ENCODE assay signal across 8 cellular contexts in the genomic region with DNA sequence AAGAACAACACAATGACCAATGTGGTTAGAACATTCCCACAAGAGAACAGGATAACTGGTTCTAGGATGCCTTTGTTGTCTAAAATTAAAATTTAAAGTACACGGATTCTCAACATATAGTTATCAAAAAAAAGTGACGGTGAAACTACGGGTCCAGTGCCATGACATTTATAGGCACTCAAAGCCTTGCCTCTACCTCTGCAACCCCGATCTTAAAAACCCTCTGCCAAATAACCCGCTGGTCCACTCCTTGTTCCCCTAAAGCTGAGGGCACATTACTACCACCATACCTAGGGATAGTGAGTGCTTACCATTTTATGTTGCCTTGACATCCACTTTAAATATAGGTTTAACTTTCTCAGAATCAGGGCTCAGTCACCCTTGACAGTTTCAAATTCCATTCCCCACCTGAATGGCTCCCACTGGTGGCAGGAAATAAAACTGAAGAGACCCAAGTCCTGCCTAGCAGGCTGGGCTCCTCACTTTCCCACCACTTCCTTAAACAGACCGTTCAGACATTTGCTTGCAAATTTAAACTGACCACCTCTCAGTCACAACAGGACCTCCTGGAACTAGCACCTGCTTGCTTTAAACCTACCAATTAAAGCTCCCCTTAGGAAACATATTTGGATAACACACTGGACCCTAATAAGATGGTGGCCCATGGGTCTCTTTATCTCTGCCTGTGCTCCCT.
A peak's percentile ranks its signal among the peaks of the same experiment; 100 is the strongest.
DNase-seq lines count a peak whose midpoint lies in the region; ATAC-seq, FAIRE-seq and TF ChIP-seq lines count a peak whose summit lies in the region.

No MANE protein-coding gene starts in this region.

- H3K27me3 ChIP-seq in BE2C (no peaks in the 10 kb centered on the region), SJCRH30 (no peaks in the 10 kb centered on the region)

- peaks cover 58% of the 10 kb centered on the region for H3K4me1 Mint-ChIP-seq in dendritic cell treated with granulocyte-macrophage colony-stimulating factor and Interleukin-4, amounts not matched to agents 40 ng/mL and 50 ng/mL, for 4 days (ENCODE audit: low read depth)
- H3K4me1 Mint-ChIP-seq in mesothelial cell of epicardium = peaks cover 9% of the 10 kb centered on the region

- H3K9me3 Mint-ChIP-seq in dendritic cell treated with granulocyte-macrophage colony-stimulating factor and Interleukin-4, amounts not matched to agents 40 ng/mL and 50 ng/mL, for 4 days = no peaks in the 10 kb centered on the region
- no peaks in the 10 kb centered on the region for H3K9me3 Mint-ChIP-seq in mesothelial cell of epicardium

- H3K4me1 ChIP-seq in BE2C = no peaks in the 10 kb centered on the region
- H3K4me1 ChIP-seq in SJCRH30 = no peaks in the 10 kb centered on the region

- peak overlapping the region; percentile 91 for H3K27ac Mint-ChIP-seq in dendritic cell treated with granulocyte-macrophage colony-stimulating factor and Interleukin-4, amounts not matched to agents 40 ng/mL and 50 ng/mL, for 4 days
- H3K27ac Mint-ChIP-seq in mesothelial cell of epicardium = no peak overlapping the region

- H3K27ac ChIP-seq in SJCRH30 = no peak overlapping the region

- H3K4me3 ChIP-seq in BE2C (ENCODE audit: low read depth, low read length) = no peak overlapping the region
- H3K4me3 ChIP-seq in SJCRH30 = no peak overlapping the region

- H3K36me3 ChIP-seq in BE2C (no peaks in the 10 kb centered on the region), SJCRH30 (no peaks in the 10 kb centered on the region)

- no peaks in the 10 kb centered on the region for H3K27me3 Mint-ChIP-seq in dendritic cell treated with granulocyte-macrophage colony-stimulating factor and Interleukin-4, amounts not matched to agents 40 ng/mL and 50 ng/mL, for 4 days
- H3K27me3 Mint-ChIP-seq in mesothelial cell of epicardium (ENCODE audit: low read depth) = peaks cover 13% of the 10 kb centered on the region

- peak; percentile 90 for FAIRE-seq in GM18507 (lab: Jason Lieb, UNC)

- H3K9me3 ChIP-seq in BE2C (no peaks in the 10 kb centered on the region), SJCRH30 (replicated peaks) (no peaks in the 10 kb centered on the region)

- intact Hi-C loops in dendritic cell treated with granulocyte-macrophage colony-stimulating factor and Interleukin-4, amounts not matched to agents 40 ng/mL and 50 ng/mL, for 4 days (cut with micrococcal nuclease) = loop anchor here (5.0 kb wide), 2 partner anchors 36 to 99 kb away; no protein-coding TSS in a partner anchor

- peak; percentile 15 for DNase-seq in BE2C
- DNase-seq in GM18507 (ENCODE audit: extremely low spot score, insufficient read length, low read depth) = no peak
- peak; percentile 19 to 51 for DNase-seq in SJCRH30
- no peak for DNase-seq in mesothelial cell of epicardium (ENCODE audit: low spot score in 2 of 2, unreplicated experiment in 2 of 2)
- DNase-seq in cerebellum (ENCODE audit: low spot score) = no peak
- DNase-seq in NCI-H345 treated with DMSO at 0.1 percent for 48 hours (lab: John Stamatoyannopoulos, UW; ENCODE audit: unreplicated experiment) = no peak

- TF ChIP-seq CTCF in BE2C (IDR thresholded peaks at IDR 0.05; ENCODE audit: low read depth, low read length) (peak; percentile 79), mesothelial cell of epicardium (IDR thresholded peaks at IDR 0.05; ENCODE audit: unreplicated experiment) (peak; percentile 49)

- H3K4me3 Mint-ChIP-seq in dendritic cell treated with granulocyte-macrophage colony-stimulating factor and Interleukin-4, amounts not matched to agents 40 ng/mL and 50 ng/mL, for 4 days = no peak overlapping the region
- H3K4me3 Mint-ChIP-seq in mesothelial cell of epicardium = no peak overlapping the region

- peak; percentile 36 for ATAC-seq in HG03103 (IDR thresholded peaks at IDR 0.05; ENCODE audit: low read depth, unreplicated experiment)

- peaks cover 10% of the 10 kb centered on the region for H3K36me3 Mint-ChIP-seq in dendritic cell treated with granulocyte-macrophage colony-stimulating factor and Interleukin-4, amounts not matched to agents 40 ng/mL and 50 ng/mL, for 4 days (ENCODE audit: low read depth)
- no peaks in the 10 kb centered on the region for H3K36me3 Mint-ChIP-seq in mesothelial cell of epicardium

Comparison
In these comparisons a context has a peak if more than half of its experiments do, and no peak if none do; other contexts are left out.
1. DNase-seq: peak in BE2C (single experiment) and SJCRH30 (2 of 2); none in GM18507 (single experiment), mesothelial cell of epicardium (0 of 2), cerebellum (single experiment) and NCI-H345 treated with DMSO at 0.1 percent for 48 hours (single experiment).